17 cellular contexts compared by ENCODE assay signal in genomic region chr9:122355336-122355875, GRCh38. TPM values are rescaled to one million over a fixed set of nuclear protein-coding genes. Genes with fewer than 3 reads are reported as not detected.
DNase-seq lines count a peak whose midpoint lies in the region; ATAC-seq, FAIRE-seq and TF ChIP-seq lines count a peak whose summit lies in the region.
"Had no signal": no experiment of that assay in that cellular context is flagged by ENCODE, and none has a peak within 500 bp of the region (broad histone marks: within the 10 kb centered on the region; RNA-seq: fewer than 3 reads in every experiment).

No MANE protein-coding gene starts in this region.

- TF ChIP-seq EP300 in HepG2 (IDR thresholded peaks at IDR 0.05; ENCODE audit: low read depth in 2 of 2, low read length in 2 of 2) = no peak
- TF ChIP-seq EP300 in HepG2 (CRISPR knock-in tag; IDR thresholded peaks at IDR 0.05; ENCODE audit: borderline replicate concordance) = no peak

- H3K9ac ChIP-seq in HepG2 (ENCODE audit: insufficient read depth, low read depth, low read length) = no peak overlapping the region

- no peak for TF ChIP-seq RAD21 in HepG2 (CRISPR knock-in tag; IDR thresholded peaks at IDR 0.05)

- no peaks in the 10 kb centered on the region for H3K9me3 ChIP-seq in right lobe of liver
- H3K9me3 ChIP-seq in HepG2 (ENCODE audit: low read length) = no peaks in the 10 kb centered on the region
- peaks cover 0 to 7% of the 10 kb centered on the region in 2 donors for H3K9me3 ChIP-seq in left lung
- H3K9me3 ChIP-seq in spleen = peaks cover 0 to 24% (median 7%) of the 10 kb centered on the region in 8 donors
- H3K9me3 ChIP-seq: BE2C, Caco-2 had no signal

- DNase-seq in right lobe of liver = no peak
- DNase-seq in HepG2 (ENCODE audit: low spot score) = no peak
- no peak for DNase-seq in left lung
- DNase-seq in spleen = peak; percentile 35
- no peak for DNase-seq in GDM1 (lab: John Stamatoyannopoulos, UW)
- DNase-seq: BE2C; Caco-2; CD8-positive, alpha-beta memory T cell; DND-41; GF-D8; HCEC 1CT; HFFc6 had no signal

- H3K4me2 ChIP-seq in HepG2 (ENCODE audit: low read depth, low read length) = no peak overlapping the region

- TF ChIP-seq CTCF in right lobe of liver (IDR thresholded peaks at IDR 0.05) = no peak
- TF ChIP-seq CTCF in HepG2 (CRISPR knock-in tag; IDR thresholded peaks at IDR 0.05) = no peak
- TF ChIP-seq CTCF in left lung (IDR thresholded peaks at IDR 0.05) = no peak
- TF ChIP-seq CTCF in spleen (IDR thresholded peaks at IDR 0.05 in 8 of 11, conservative IDR thresholded peaks at IDR 0.05 in 3 of 11) = no peak

- intact Hi-C loops in right lobe of liver (cut with DNase I) = loop anchor here in 1 of 2 donors (10.0 kb wide), 1 partner anchor 89 kb away; no protein-coding TSS in a partner anchor
- intact Hi-C loops in HepG2 (cut with micrococcal nuclease; ENCODE audit: unreplicated experiment) = no loop called here
- intact Hi-C loops in left lung (cut with DNase I) = loop anchor here in 1 of 2 donors (10.0 kb wide), 2 partner anchors 231 to 261 kb away; partner anchors contain the start of gene TTLL11
- intact Hi-C loops in spleen (cut with DNase I; ENCODE audit: low total_unique reads) = no loop called here

- H4K20me1 ChIP-seq in HepG2 (ENCODE audit: insufficient read depth, low read length) = no peaks in the 10 kb centered on the region

- no peak overlapping the region for H2AFZ ChIP-seq in HepG2 (ENCODE audit: low read length)

- TF ChIP-seq POLR2A in right lobe of liver (IDR thresholded peaks at IDR 0.05) (no peak), HepG2 (IDR thresholded peaks at IDR 0.05; ENCODE audit: insufficient read depth in 1 of 2, low read depth in 2 of 2, low read length in 2 of 2) (no peak), spleen (IDR thresholded peaks at IDR 0.05) (no peak)

- H3K27me3 ChIP-seq in right lobe of liver (no peaks in the 10 kb centered on the region), HepG2 (ENCODE audit: control insufficient read depth in 1 of 2, insufficient read depth in 2 of 2, low read length in 2 of 2) (no peaks in the 10 kb centered on the region), left lung (peaks cover 0 to under 1% of the 10 kb centered on the region in 2 donors), spleen (replicated peaks in 1 of 7) (peaks cover 0 to 1% (median 0%) of the 10 kb centered on the region in 7 donors)
- H3K27me3 ChIP-seq: BE2C had no signal

- no peaks in the 10 kb centered on the region for H3K79me2 ChIP-seq in HepG2 (ENCODE audit: insufficient read depth, low read length)

- 73% methylated on average over 2 of the region's 4 CpGs for WGBS in right lobe of liver (ENCODE audit: insufficient coverage, low coverage, low lambda C conversion rate, missing lambda C conversion rate)
- WGBS in HepG2 (ENCODE audit: low lambda C conversion rate) = 59% methylated on average over 3 of the region's 4 CpGs
- WGBS in spleen, 5 donors = 75 to 91% (median 83%) methylated on average over 3 to 4 of the region's 4 CpGs

- in situ Hi-C loops in HepG2 (cut with HindIII; ENCODE audit: extremely low pct_ligation_motif_present, low pct_unique_long_range_greater_than_20kb) = loop anchor here (25.0 kb wide), 1 partner anchor 457 kb away; the partner anchor contains the start of gene OR1K1

- H3K4me1 ChIP-seq in right lobe of liver = no peaks in the 10 kb centered on the region
- no peaks in the 10 kb centered on the region for H3K4me1 ChIP-seq in HepG2 (ENCODE audit: insufficient read depth, low read length)
- peaks cover 0 to 6% of the 10 kb centered on the region in 2 donors for H3K4me1 ChIP-seq in left lung
- H3K4me1 ChIP-seq in spleen = peaks cover 0 to 5% (median 0%) of the 10 kb centered on the region in 6 donors
- H3K4me1 ChIP-seq: BE2C, Caco-2 had no signal

- no peak overlapping the region for H3K4me3 ChIP-seq in right lobe of liver
- H3K4me3 ChIP-seq in HepG2 (replicated peaks in 1 of 3; ENCODE audit: insufficient read depth in 1 of 3, low read depth in 2 of 3, low read length in 3 of 3) = no peak overlapping the region
- no peak overlapping the region for H3K4me3 ChIP-seq in left lung
- no peak overlapping the region for H3K4me3 ChIP-seq in spleen

- POLR2A ChIA-PET in HepG2 (lab: Yijun Ruan, JAX) = no interaction called here

- H3K27ac ChIP-seq in right lobe of liver (no peak overlapping the region), HepG2 (ENCODE audit: extremely low read length, insufficient read depth, low read length) (no peak overlapping the region), left lung (no peak overlapping the region), spleen (no peak overlapping the region)
- H3K27ac ChIP-seq: HL-60 had no signal

- CTCF ChIA-PET in HepG2 (lab: Yijun Ruan, JAX; ENCODE audit: low intra/inter-chr PET ratio, low total read pairs) = no interaction called here

- FAIRE-seq in HepG2 (lab: Jason Lieb, UNC) = no peak
- FAIRE-seq: A204.1, GM19239 had no signal

- H3K36me3 ChIP-seq in right lobe of liver = no peaks in the 10 kb centered on the region
- H3K36me3 ChIP-seq in HepG2 (replicated peaks in 1 of 2; ENCODE audit: control insufficient read depth in 1 of 2, insufficient read depth in 2 of 2, low read length in 2 of 2) = no peaks in the 10 kb centered on the region
- no peaks in the 10 kb centered on the region for H3K36me3 ChIP-seq in left lung
- H3K36me3 ChIP-seq in spleen = no peaks in the 10 kb centered on the region
- H3K36me3 ChIP-seq: BE2C had no signal

- ATAC-seq in right lobe of liver (peak in 3 of 4 donors; percentile 16 to 38 (median 34)), HepG2 (no peak), left lung (peak; percentile 42), HG03159 (IDR thresholded peaks at IDR 0.05; ENCODE audit: unreplicated experiment) (no peak), GM21737 (IDR thresholded peaks at IDR 0.05; ENCODE audit: unreplicated experiment) (no peak)

- BruUV-seq in HepG2 (replicated peaks; lab: Mats Ljungman, UMichigan) = no TSS peak

TF ChIP-seq in HepG2, 621 proteins besides CTCF, POLR2A, EP300 and RAD21:
- TF ChIP-seq XBP1 (CRISPR knock-in tag; IDR thresholded peaks at IDR 0.05) (no peak), CHD4 (IDR thresholded peaks at IDR 0.05; ENCODE audit: borderline replicate concordance, low read length) (no peak), FOXM1 (CRISPR knock-in tag; IDR thresholded peaks at IDR 0.05) (no peak), ETV6 (CRISPR knock-in tag; conservative IDR thresholded peaks at IDR 0.05) (no peak), FOXA1 (IDR thresholded peaks at IDR 0.05) (no peak), FOXA1 (CRISPR knock-in tag; IDR thresholded peaks at IDR 0.05) (no peak), ZNF781 (CRISPR knock-in tag; IDR thresholded peaks at IDR 0.05; ENCODE audit: borderline replicate concordance, not compliant biosample characterization) (no peak)

RNA-seq across cellular contexts. Expression of gene PTGS1, which starts 15.4 kb away (rescaled TPM):
- total RNA-seq in right lobe of liver (1 to 10 TPM; 1.7 to 3.6 (median 2.4) TPM), HepG2 (2016; rRNA removed; fragmentation: Illumina TruSeq; extraction: Trizol) (0.06 and 0.07 TPM in 2 replicates), left lung (10 to 100 TPM; 12.9 to 16.3 TPM), spleen (10 to 100 TPM; 13.6 to 18.6 (median 15.3) TPM)
- total RNA-seq in HepG2 (2016; cell fraction: cytosol; rRNA removed; fragmentation: Illumina TruSeq; extraction: Trizol; ENCODE audit: low read depth) = not detected in 2 replicates
- total RNA-seq in HepG2 (2016; cell fraction: insoluble cytoplasmic fraction; rRNA removed; fragmentation: Illumina TruSeq; extraction: Trizol) = 0.11 TPM in 1 of 2 replicates, not detected in the other
- 0.03 TPM in 1 of 2 replicates, not detected in the other for total RNA-seq in HepG2 (2016; cell fraction: membrane; rRNA removed; fragmentation: Illumina TruSeq; extraction: Trizol)
- total RNA-seq in HepG2 (2016; cell fraction: nucleus; rRNA removed; fragmentation: Illumina TruSeq; extraction: Trizol) = not detected in 2 replicates
- polyA plus RNA-seq in HepG2 (2011; rRNA removed) (0.05 and 0.08 TPM in 2 replicates), spleen (1 to 10 TPM; 2.8 to 5.9 (median 4.9) TPM)
- polyA plus RNA-seq in HepG2 (2011; cell fraction: cytosol; rRNA removed) = 0.06 and 0.15 TPM in 2 replicates
- 0.09 and 0.10 TPM in 2 replicates for polyA plus RNA-seq in HepG2 (2011; cell fraction: nucleus; rRNA removed)
- polyA plus RNA-seq in HepG2 (2012) = 0.07 and 0.08 TPM in 2 replicates
- not detected in 2 replicates for polyA plus RNA-seq in HepG2 (2016; cell fraction: cytosol; fragmentation: Illumina TruSeq; extraction: Trizol; ENCODE audit: low read depth)
- polyA plus RNA-seq in HepG2 (2016; cell fraction: insoluble cytoplasmic fraction; fragmentation: Illumina TruSeq; extraction: Trizol; ENCODE audit: low read depth) = not detected in 2 replicates
- polyA plus RNA-seq in HepG2 (2016; cell fraction: membrane; fragmentation: Illumina TruSeq; extraction: Trizol; ENCODE audit: low read depth) = 0.08 TPM in 1 of 2 replicates, not detected in the other
- not detected in 2 replicates for polyA plus RNA-seq in HepG2 (2016; cell fraction: nucleus; fragmentation: Illumina TruSeq; extraction: Trizol; ENCODE audit: insufficient read depth, low read depth)
- 0.28 and 8.6 TPM in 2 replicates for polyA minus RNA-seq in HepG2 (2011; rRNA and poly(A)+ RNA removed; ENCODE audit: low replicate concordance)
- not detected in 2 replicates for polyA minus RNA-seq in HepG2 (2011; cell fraction: cytosol; rRNA and poly(A)+ RNA removed)
- 0.12 TPM in 1 of 2 replicates, not detected in the other for polyA minus RNA-seq in HepG2 (2011; cell fraction: nucleus; rRNA and poly(A)+ RNA removed)
- polyA plus RNA-seq: CD8-positive, alpha-beta memory T cell had no signal

Comparison
In these comparisons a context has a peak if more than half of its experiments do, and no peak if none do; other contexts are left out.
1. ATAC-seq: peak in right lobe of liver (3 of 4) and left lung (single experiment); none in HepG2 (single experiment), HG03159 (single experiment) and GM21737 (single experiment).